ENCODE assay signal across 12 cellular contexts in the genomic region with DNA sequence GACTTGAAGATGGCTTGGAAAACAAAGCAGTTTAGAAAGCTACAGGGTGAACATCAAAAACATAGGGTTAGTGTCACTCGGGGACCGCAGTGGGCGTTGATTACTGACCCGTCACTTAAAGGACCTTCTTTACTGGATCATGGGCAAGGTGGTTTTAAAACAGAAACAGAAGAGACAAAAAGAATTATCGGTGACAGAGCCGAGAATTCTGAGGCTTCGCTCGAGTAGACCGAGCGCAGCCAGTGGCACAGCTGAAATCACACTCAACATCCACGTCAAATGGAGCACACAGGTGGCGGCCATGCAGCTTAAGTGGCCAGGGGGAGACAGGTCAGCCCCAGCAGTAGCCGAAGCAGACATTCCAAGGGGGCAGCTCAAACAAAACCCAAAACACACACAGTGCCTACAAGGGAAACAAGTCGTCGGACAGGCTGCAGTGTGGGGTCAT. TPM values are rescaled to one million over a fixed set of nuclear protein-coding genes. Genes with fewer than 3 reads are reported as not detected.
DNase-seq lines count a peak whose midpoint lies in the region; TF ChIP-seq lines count a peak whose summit lies in the region.
"Had no signal": no experiment of that assay in that cellular context is flagged by ENCODE, and none has a peak within 500 bp of the region (broad histone marks: within the 10 kb centered on the region; RNA-seq: fewer than 3 reads in every experiment).

No MANE protein-coding gene starts in this region.

- peaks cover 6% of the 10 kb centered on the region for H3K36me3 Mint-ChIP-seq in T-helper 1 cell treated with Interleukin-12 subunit alpha and Interleukin-12 subunit beta and Interleukin-4 antibody, amounts not matched to agents 30 μg/mL and 1 μg/mL, for 36 hours (ENCODE audit: low read depth)

- CTCF ChIA-PET in mammary epithelial cell (lab: Charles Lee; ENCODE audit: low non-redundant PET), result no interaction called here

- peak overlapping the region; percentile 71 for H3K27ac Mint-ChIP-seq in T-helper 1 cell treated with Interleukin-12 subunit alpha and Interleukin-12 subunit beta and Interleukin-4 antibody, amounts not matched to agents 30 μg/mL and 1 μg/mL, for 36 hours

- DNase-seq in T-helper 1 cell (no peak), mammary epithelial cell (no peak), NCI-H2107 (lab: John Stamatoyannopoulos, UW) (no peak), NCI-H2196 treated with DMSO at 0.1 percent for 48 hours (lab: John Stamatoyannopoulos, UW; ENCODE audit: unreplicated experiment) (no peak)
- DNase-seq in effector memory CD4-positive, alpha-beta T cell, result no peak
- DNase-seq: NCI-H1436, NCI-H774 had no signal

- H3K9me2 ChIP-seq in SU-DHL-6 (replicated peaks; ENCODE audit: insufficient read depth, low read length), result no peaks in the 10 kb centered on the region

- H3K9me3 ChIP-seq in SU-DHL-6 (ENCODE audit: insufficient read depth, low read length) (no peaks in the 10 kb centered on the region), skeletal muscle tissue (ENCODE audit: control insufficient read depth in 3 of 3, low read length in 3 of 3) (no peaks in the 10 kb centered on the region), mammary epithelial cell (replicated peaks; ENCODE audit: insufficient read depth, low read length) (no peaks in the 10 kb centered on the region)
- no peaks in the 10 kb centered on the region for H3K9me3 ChIP-seq in effector memory CD4-positive, alpha-beta T cell (ENCODE audit: control insufficient read depth, low read length)
- H3K9me3 ChIP-seq: right lobe of liver, tibial nerve had no signal

- H3K79me2 ChIP-seq in SU-DHL-6 (ENCODE audit: insufficient read depth, low read length) (no peaks in the 10 kb centered on the region), mammary epithelial cell (ENCODE audit: insufficient read depth, low read length) (no peaks in the 10 kb centered on the region)

- dilution Hi-C loops in mammary epithelial cell (cut with HindIII; ENCODE audit: low sequenced_read_pairs), result no loop called here

- WGBS in mammary epithelial cell (ENCODE audit: low coverage, missing lambda C conversion rate), result 87% methylated on average over 10 of the region's 15 CpGs

- H4K20me1 ChIP-seq in SU-DHL-6 (ENCODE audit: low read depth, low read length), result no peaks in the 10 kb centered on the region
- no peaks in the 10 kb centered on the region for H4K20me1 ChIP-seq in mammary epithelial cell (ENCODE audit: insufficient read depth, low read length)

- TF ChIP-seq CTCF in SU-DHL-6 (IDR thresholded peaks at IDR 0.05; ENCODE audit: insufficient read depth, low read length, poor library complexity, severe bottlenecking) (no peak), mammary epithelial cell (conservative IDR thresholded peaks at IDR 0.05 in 1 of 2, IDR thresholded peaks at IDR 0.05 in 1 of 2; ENCODE audit: extremely low read depth in 1 of 2, insufficient read depth in 1 of 2, low read depth in 1 of 2, low read length in 2 of 2) (no peak)

- intact Hi-C loops in mammary epithelial cell (cut with micrococcal nuclease), result no loop called here

- no peaks in the 10 kb centered on the region for H3F3A ChIP-seq in SU-DHL-6 (ENCODE audit: insufficient read depth)

- H3K9ac ChIP-seq in SU-DHL-6 (ENCODE audit: low read length), result no peak overlapping the region
- peak overlapping the region; percentile 40 to 74 (median 68) for H3K9ac ChIP-seq in skeletal muscle tissue (ENCODE audit: low read depth in 1 of 3, low read length in 3 of 3)
- H3K9ac ChIP-seq in mammary epithelial cell (ENCODE audit: insufficient read depth, low read length), result no peak overlapping the region

- H3K27me3 Mint-ChIP-seq in T-helper 1 cell treated with Interleukin-12 subunit alpha and Interleukin-12 subunit beta and Interleukin-4 antibody, amounts not matched to agents 30 μg/mL and 1 μg/mL, for 36 hours (ENCODE audit: low read depth), result no peaks in the 10 kb centered on the region

- H3K4me1 Mint-ChIP-seq in T-helper 1 cell treated with Interleukin-12 subunit alpha and Interleukin-12 subunit beta and Interleukin-4 antibody, amounts not matched to agents 30 μg/mL and 1 μg/mL, for 36 hours (ENCODE audit: low read depth), result peaks cover 11% of the 10 kb centered on the region

- H3K4me1 ChIP-seq in effector memory CD4-positive, alpha-beta T cell (ENCODE audit: control insufficient read depth, insufficient read depth, low read length, poor library complexity, severe bottlenecking), result peaks cover 7% of the 10 kb centered on the region
- H3K4me1 ChIP-seq in skeletal muscle tissue (ENCODE audit: control insufficient read depth in 3 of 3, insufficient read depth in 3 of 3, low read length in 3 of 3) (peaks cover 26 to 69% (median 57%) of the 10 kb centered on the region in 3 donors), mammary epithelial cell (ENCODE audit: insufficient read depth, low read length) (no peaks in the 10 kb centered on the region)

- H2AFZ ChIP-seq in SU-DHL-6 (ENCODE audit: low read depth, low read length, severe bottlenecking) (no peak overlapping the region), mammary epithelial cell (ENCODE audit: low read depth, low read length) (no peak overlapping the region)

- H3K27me3 ChIP-seq in SU-DHL-6 (ENCODE audit: low read length) (no peaks in the 10 kb centered on the region), skeletal muscle tissue (ENCODE audit: control insufficient read depth in 3 of 3, insufficient read depth in 3 of 3, low read length in 3 of 3) (no peaks in the 10 kb centered on the region), mammary epithelial cell (ENCODE audit: insufficient read depth, low read length) (no peaks in the 10 kb centered on the region)
- H3K27me3 ChIP-seq in effector memory CD4-positive, alpha-beta T cell (replicated peaks; ENCODE audit: control insufficient read depth, insufficient read depth, low read length, poor library complexity, severe bottlenecking), result no peaks in the 10 kb centered on the region
- H3K27me3 ChIP-seq: right lobe of liver, tibial nerve had no signal

- BruUV-seq in mammary epithelial cell (replicated peaks; lab: Mats Ljungman, UMichigan), result no TSS peak

- H3K36me3 ChIP-seq in SU-DHL-6 (ENCODE audit: low read length) (no peaks in the 10 kb centered on the region), skeletal muscle tissue (ENCODE audit: control insufficient read depth in 3 of 3, insufficient read depth in 3 of 3, low read length in 3 of 3) (peaks cover 24 to 29% (median 26%) of the 10 kb centered on the region in 3 donors), mammary epithelial cell (ENCODE audit: insufficient read depth, low read length) (peaks cover 5% of the 10 kb centered on the region)
- H3K36me3 ChIP-seq in effector memory CD4-positive, alpha-beta T cell (ENCODE audit: control insufficient read depth, insufficient read depth, low read length), result peaks cover 10% of the 10 kb centered on the region
- H3K36me3 ChIP-seq: right lobe of liver had no signal

- H3K4me2 ChIP-seq in SU-DHL-6 (ENCODE audit: low read depth, low read length, poor library complexity, severe bottlenecking), result peak overlapping the region; percentile 5
- no peak overlapping the region for H3K4me2 ChIP-seq in mammary epithelial cell (ENCODE audit: insufficient read depth, low read depth, low read length)

- H3K9me3 Mint-ChIP-seq in T-helper 1 cell treated with Interleukin-12 subunit alpha and Interleukin-12 subunit beta and Interleukin-4 antibody, amounts not matched to agents 30 μg/mL and 1 μg/mL, for 36 hours, result no peaks in the 10 kb centered on the region

- no peak overlapping the region for H3K4me3 ChIP-seq in SU-DHL-6 (ENCODE audit: insufficient read depth, low read length, poor library complexity, severe bottlenecking)
- H3K4me3 ChIP-seq in effector memory CD4-positive, alpha-beta T cell (ENCODE audit: insufficient read depth, low read depth, low read length, poor library complexity, severe bottlenecking), result no peak overlapping the region
- H3K4me3 ChIP-seq in skeletal muscle tissue (ENCODE audit: low read length in 3 of 3), result peak overlapping the region in 1 of 3 donors; percentile 17
- H3K4me3 ChIP-seq in mammary epithelial cell (replicated peaks in 1 of 3; ENCODE audit: insufficient read depth in 1 of 3, low read depth in 2 of 3, low read length in 3 of 3), result no peak overlapping the region
- H3K4me3 ChIP-seq: right lobe of liver, tibial nerve had no signal

- H3K27ac ChIP-seq in SU-DHL-6 (ENCODE audit: low read depth, low read length) (no peak overlapping the region), skeletal muscle tissue (ENCODE audit: low read depth, low read length) (peak overlapping the region; percentile 90), mammary epithelial cell (ENCODE audit: insufficient read depth, low read depth, low read length) (no peak overlapping the region)
- H3K27ac ChIP-seq in effector memory CD4-positive, alpha-beta T cell (ENCODE audit: insufficient read depth, low read length, poor library complexity, severe bottlenecking), result peak overlapping the region; percentile 33
- H3K27ac ChIP-seq: right lobe of liver, tibial nerve had no signal

- in situ Hi-C loops in mammary epithelial cell (cut with MboI; ENCODE audit: low sequenced_read_pairs in 2 of 2), result no loop called here

- H3K4me3 Mint-ChIP-seq in T-helper 1 cell treated with Interleukin-12 subunit alpha and Interleukin-12 subunit beta and Interleukin-4 antibody, amounts not matched to agents 30 μg/mL and 1 μg/mL, for 36 hours, result peak overlapping the region; percentile 11

RNA-seq across cellular contexts. Expression of a gene that starts 17.3 kb away (rescaled TPM):
- 15.7 TPM for total RNA-seq in skeletal muscle tissue
- 10 to 100 TPM in 1 of 2 donors, 1 to 10 TPM in 1; 9.7 to 22.8 TPM for total RNA-seq in mammary epithelial cell
- 13.3 TPM for polyA plus RNA-seq in mammary epithelial cell
- 10.4 TPM for polyA minus RNA-seq in mammary epithelial cell

RNA-seq across cellular contexts. Expression of a gene that starts 38.8 kb away (rescaled TPM):
- total RNA-seq in skeletal muscle tissue (1.0 TPM), mammary epithelial cell (1 to 10 TPM; 1.7 to 4.1 TPM)
- 3.3 TPM for polyA plus RNA-seq in mammary epithelial cell
- 5.7 TPM for polyA minus RNA-seq in mammary epithelial cell

RNA-seq across cellular contexts. Expression of a gene that starts 58.2 kb away (rescaled TPM):
- total RNA-seq in skeletal muscle tissue (5.2 TPM), mammary epithelial cell (10 to 100 TPM; 14.0 to 24.3 TPM)
- 13.3 TPM for polyA plus RNA-seq in mammary epithelial cell
- polyA minus RNA-seq in mammary epithelial cell, result 17.3 TPM

Comparison
In these comparisons a context has a peak if more than half of its experiments do, and no peak if none do; other contexts are left out.
1. H3K27ac ChIP-seq: peak in effector memory CD4-positive, alpha-beta T cell (single experiment) and skeletal muscle tissue (single experiment); none in SU-DHL-6 (single experiment) and mammary epithelial cell (single experiment).
2. H3K9ac ChIP-seq: peak in skeletal muscle tissue (3 of 3); none in SU-DHL-6 (single experiment) and mammary epithelial cell (single experiment).